ENCODE assay signal across 1 cellular context in the genomic region with DNA sequence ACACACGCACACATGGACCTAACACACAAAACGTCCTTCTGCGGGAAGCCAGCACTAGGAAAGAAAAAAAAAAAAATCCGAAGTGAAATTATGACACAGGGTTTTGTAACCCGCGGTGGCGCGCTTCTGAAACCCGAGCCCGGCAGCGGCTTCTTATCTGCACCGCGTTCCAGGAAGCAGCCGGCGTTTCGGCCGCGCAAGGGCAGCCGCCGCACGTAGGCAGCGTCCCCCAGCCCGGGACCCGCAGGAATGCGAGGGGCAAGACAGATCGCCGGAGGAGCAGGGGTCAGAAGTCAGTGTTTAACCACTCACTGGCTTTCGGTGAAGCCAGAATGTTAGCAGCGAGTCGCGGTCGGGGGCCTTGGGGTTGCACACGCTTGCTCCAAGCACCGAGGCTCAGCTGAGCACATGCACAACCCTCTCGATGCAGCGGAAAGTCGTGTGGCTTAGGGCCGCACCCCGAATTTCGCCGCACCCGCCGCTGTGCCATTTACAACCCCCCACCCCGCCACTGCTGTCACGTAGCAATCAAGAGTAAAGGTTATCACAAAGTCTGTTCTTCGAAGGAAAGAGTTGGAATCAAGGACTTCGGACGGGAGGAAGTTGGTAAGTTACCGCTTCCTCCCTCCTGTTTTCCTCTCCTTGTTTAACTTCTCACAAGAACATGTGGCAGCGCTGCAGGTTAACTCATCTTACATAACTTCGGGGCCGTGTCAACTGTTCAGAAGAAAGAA.
TF ChIP-seq lines count a peak whose summit lies in the region.

No MANE protein-coding gene starts in this region.

TF ChIP-seq in HepG2, 621 proteins besides CTCF, POLR2A, EP300 and RAD21 (continued from another document and continues in another):
- TF ChIP-seq, protein P1, sequence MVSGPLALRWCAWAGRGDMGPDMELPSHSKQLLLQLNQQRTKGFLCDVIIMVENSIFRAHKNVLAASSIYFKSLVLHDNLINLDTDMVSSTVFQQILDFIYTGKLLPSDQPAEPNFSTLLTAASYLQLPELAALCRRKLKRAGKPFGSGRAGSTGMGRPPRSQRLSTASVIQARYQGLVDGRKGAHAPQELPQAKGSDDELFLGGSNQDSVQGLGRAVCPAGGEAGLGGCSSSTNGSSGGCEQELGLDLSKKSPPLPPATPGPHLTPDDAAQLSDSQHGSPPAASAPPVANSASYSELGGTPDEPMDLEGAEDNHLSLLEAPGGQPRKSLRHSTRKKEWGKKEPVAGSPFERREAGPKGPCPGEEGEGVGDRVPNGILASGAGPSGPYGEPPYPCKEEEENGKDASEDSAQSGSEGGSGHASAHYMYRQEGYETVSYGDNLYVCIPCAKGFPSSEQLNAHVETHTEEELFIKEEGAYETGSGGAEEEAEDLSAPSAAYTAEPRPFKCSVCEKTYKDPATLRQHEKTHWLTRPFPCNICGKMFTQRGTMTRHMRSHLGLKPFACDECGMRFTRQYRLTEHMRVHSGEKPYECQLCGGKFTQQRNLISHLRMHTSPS (CRISPR knock-in tag; IDR thresholded peaks at IDR 0.05; ENCODE audit: low read depth) = no peak; the same call in none of the 2 replicates
- peak; percentile 76; the same call in 1 of the 2 replicates for TF ChIP-seq ZNF224 (CRISPR knock-in tag; IDR thresholded peaks at IDR 0.05)
- peak; percentile 92 for TF ChIP-seq KDM5B (CRISPR knock-in tag; IDR thresholded peaks at IDR 0.05; ENCODE audit: borderline replicate concordance)
- TF ChIP-seq ZNF501 (CRISPR knock-in tag; IDR thresholded peaks at IDR 0.05) = no peak
- TF ChIP-seq, protein P2, sequence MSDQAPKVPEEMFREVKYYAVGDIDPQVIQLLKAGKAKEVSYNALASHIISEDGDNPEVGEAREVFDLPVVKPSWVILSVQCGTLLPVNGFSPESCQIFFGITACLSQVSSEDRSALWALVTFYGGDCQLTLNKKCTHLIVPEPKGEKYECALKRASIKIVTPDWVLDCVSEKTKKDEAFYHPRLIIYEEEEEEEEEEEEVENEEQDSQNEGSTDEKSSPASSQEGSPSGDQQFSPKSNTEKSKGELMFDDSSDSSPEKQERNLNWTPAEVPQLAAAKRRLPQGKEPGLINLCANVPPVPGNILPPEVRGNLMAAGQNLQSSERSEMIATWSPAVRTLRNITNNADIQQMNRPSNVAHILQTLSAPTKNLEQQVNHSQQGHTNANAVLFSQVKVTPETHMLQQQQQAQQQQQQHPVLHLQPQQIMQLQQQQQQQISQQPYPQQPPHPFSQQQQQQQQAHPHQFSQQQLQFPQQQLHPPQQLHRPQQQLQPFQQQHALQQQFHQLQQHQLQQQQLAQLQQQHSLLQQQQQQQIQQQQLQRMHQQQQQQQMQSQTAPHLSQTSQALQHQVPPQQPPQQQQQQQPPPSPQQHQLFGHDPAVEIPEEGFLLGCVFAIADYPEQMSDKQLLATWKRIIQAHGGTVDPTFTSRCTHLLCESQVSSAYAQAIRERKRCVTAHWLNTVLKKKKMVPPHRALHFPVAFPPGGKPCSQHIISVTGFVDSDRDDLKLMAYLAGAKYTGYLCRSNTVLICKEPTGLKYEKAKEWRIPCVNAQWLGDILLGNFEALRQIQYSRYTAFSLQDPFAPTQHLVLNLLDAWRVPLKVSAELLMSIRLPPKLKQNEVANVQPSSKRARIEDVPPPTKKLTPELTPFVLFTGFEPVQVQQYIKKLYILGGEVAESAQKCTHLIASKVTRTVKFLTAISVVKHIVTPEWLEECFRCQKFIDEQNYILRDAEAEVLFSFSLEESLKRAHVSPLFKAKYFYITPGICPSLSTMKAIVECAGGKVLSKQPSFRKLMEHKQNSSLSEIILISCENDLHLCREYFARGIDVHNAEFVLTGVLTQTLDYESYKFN (CRISPR knock-in tag; conservative IDR thresholded peaks at IDR 0.05) = peak; percentile 80
- TF ChIP-seq PAX8 (CRISPR knock-in tag; IDR thresholded peaks at IDR 0.05; ENCODE audit: borderline replicate concordance) = no peak; the same call in 1 of the 2 replicates
- no peak for TF ChIP-seq U2AF2 (IDR thresholded peaks at IDR 0.05; ENCODE audit: low read depth, low read length)
- TF ChIP-seq HIVEP1 (CRISPR knock-in tag; IDR thresholded peaks at IDR 0.05) = peak; percentile 96
- TF ChIP-seq, protein P3, sequence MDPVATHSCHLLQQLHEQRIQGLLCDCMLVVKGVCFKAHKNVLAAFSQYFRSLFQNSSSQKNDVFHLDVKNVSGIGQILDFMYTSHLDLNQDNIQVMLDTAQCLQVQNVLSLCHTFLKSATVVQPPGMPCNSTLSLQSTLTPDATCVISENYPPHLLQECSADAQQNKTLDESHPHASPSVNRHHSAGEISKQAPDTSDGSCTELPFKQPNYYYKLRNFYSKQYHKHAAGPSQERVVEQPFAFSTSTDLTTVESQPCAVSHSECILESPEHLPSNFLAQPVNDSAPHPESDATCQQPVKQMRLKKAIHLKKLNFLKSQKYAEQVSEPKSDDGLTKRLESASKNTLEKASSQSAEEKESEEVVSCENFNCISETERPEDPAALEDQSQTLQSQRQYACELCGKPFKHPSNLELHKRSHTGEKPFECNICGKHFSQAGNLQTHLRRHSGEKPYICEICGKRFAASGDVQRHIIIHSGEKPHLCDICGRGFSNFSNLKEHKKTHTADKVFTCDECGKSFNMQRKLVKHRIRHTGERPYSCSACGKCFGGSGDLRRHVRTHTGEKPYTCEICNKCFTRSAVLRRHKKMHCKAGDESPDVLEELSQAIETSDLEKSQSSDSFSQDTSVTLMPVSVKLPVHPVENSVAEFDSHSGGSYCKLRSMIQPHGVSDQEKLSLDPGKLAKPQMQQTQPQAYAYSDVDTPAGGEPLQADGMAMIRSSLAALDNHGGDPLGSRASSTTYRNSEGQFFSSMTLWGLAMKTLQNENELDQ (CRISPR knock-in tag; IDR thresholded peaks at IDR 0.05; ENCODE audit: borderline replicate concordance) = peak; percentile 61; the same call in 1 of the 2 replicates
- TF ChIP-seq, protein P4, sequence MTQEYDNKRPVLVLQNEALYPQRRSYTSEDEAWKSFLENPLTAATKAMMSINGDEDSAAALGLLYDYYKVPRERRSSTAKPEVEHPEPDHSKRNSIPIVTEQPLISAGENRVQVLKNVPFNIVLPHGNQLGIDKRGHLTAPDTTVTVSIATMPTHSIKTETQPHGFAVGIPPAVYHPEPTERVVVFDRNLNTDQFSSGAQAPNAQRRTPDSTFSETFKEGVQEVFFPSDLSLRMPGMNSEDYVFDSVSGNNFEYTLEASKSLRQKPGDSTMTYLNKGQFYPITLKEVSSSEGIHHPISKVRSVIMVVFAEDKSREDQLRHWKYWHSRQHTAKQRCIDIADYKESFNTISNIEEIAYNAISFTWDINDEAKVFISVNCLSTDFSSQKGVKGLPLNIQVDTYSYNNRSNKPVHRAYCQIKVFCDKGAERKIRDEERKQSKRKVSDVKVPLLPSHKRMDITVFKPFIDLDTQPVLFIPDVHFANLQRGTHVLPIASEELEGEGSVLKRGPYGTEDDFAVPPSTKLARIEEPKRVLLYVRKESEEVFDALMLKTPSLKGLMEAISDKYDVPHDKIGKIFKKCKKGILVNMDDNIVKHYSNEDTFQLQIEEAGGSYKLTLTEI (CRISPR knock-in tag; conservative IDR thresholded peaks at IDR 0.05) = no peak
- TF ChIP-seq, protein P5, sequence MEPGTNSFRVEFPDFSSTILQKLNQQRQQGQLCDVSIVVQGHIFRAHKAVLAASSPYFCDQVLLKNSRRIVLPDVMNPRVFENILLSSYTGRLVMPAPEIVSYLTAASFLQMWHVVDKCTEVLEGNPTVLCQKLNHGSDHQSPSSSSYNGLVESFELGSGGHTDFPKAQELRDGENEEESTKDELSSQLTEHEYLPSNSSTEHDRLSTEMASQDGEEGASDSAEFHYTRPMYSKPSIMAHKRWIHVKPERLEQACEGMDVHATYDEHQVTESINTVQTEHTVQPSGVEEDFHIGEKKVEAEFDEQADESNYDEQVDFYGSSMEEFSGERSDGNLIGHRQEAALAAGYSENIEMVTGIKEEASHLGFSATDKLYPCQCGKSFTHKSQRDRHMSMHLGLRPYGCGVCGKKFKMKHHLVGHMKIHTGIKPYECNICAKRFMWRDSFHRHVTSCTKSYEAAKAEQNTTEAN (CRISPR knock-in tag; conservative IDR thresholded peaks at IDR 0.05) = peak; percentile 94
- TF ChIP-seq, protein P6, sequence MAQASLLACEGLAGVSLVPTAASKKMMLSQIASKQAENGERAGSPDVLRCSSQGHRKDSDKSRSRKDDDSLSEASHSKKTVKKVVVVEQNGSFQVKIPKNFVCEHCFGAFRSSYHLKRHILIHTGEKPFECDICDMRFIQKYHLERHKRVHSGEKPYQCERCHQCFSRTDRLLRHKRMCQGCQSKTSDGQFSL (CRISPR knock-in tag; IDR thresholded peaks at IDR 0.05) = peak; percentile 83
- 0 out of 2 replicates have a peak, but pooled peaks have one; percentile 77 for TF ChIP-seq ZNF549 (CRISPR knock-in tag; IDR thresholded peaks at IDR 0.05)
- TF ChIP-seq SETDB1 (CRISPR knock-in tag; IDR thresholded peaks at IDR 0.05; ENCODE audit: borderline replicate concordance) = peak; percentile 78; the same call in 1 of the 2 replicates
- no peak for TF ChIP-seq ATRX (CRISPR knock-in tag; IDR thresholded peaks at IDR 0.05; ENCODE audit: borderline replicate concordance)
- peak; percentile 96; the same call in 1 of the 2 replicates for TF ChIP-seq KLF15 (CRISPR knock-in tag; IDR thresholded peaks at IDR 0.05; ENCODE audit: borderline replicate concordance)
- TF ChIP-seq, protein P7, sequence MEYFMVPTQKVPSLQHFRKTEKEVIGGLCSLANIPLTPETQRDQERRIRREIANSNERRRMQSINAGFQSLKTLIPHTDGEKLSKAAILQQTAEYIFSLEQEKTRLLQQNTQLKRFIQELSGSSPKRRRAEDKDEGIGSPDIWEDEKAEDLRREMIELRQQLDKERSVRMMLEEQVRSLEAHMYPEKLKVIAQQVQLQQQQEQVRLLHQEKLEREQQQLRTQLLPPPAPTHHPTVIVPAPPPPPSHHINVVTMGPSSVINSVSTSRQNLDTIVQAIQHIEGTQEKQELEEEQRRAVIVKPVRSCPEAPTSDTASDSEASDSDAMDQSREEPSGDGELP (IDR thresholded peaks at IDR 0.05; ENCODE audit: borderline replicate concordance, low read depth) = peak; percentile 38
- TF ChIP-seq ZBTB7B (CRISPR knock-in tag; IDR thresholded peaks at IDR 0.05) = peak; percentile 97
- peak; percentile 89; the same call in 1 of the 2 replicates for TF ChIP-seq ZNF552 (CRISPR knock-in tag; IDR thresholded peaks at IDR 0.05; ENCODE audit: borderline replicate concordance)
- TF ChIP-seq, protein P8, sequence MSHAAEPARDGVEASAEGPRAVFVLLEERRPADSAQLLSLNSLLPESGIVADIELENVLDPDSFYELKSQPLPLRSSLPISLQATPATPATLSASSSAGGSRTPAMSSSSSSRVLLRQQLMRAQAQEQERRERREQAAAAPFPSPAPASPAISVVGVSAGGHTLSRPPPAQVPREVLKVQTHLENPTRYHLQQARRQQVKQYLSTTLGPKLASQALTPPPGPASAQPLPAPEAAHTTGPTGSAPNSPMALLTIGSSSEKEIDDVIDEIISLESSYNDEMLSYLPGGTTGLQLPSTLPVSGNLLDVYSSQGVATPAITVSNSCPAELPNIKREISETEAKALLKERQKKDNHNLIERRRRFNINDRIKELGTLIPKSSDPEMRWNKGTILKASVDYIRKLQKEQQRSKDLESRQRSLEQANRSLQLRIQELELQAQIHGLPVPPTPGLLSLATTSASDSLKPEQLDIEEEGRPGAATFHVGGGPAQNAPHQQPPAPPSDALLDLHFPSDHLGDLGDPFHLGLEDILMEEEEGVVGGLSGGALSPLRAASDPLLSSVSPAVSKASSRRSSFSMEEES (CRISPR knock-in tag; IDR thresholded peaks at IDR 0.05) = peak; percentile 86
- TF ChIP-seq DNMT1 (CRISPR knock-in tag; IDR thresholded peaks at IDR 0.05) = no peak
- TF ChIP-seq TOPORS (CRISPR knock-in tag; IDR thresholded peaks at IDR 0.05) = peak; percentile 78; the same call in 1 of the 2 replicates
- TF ChIP-seq, protein P9, sequence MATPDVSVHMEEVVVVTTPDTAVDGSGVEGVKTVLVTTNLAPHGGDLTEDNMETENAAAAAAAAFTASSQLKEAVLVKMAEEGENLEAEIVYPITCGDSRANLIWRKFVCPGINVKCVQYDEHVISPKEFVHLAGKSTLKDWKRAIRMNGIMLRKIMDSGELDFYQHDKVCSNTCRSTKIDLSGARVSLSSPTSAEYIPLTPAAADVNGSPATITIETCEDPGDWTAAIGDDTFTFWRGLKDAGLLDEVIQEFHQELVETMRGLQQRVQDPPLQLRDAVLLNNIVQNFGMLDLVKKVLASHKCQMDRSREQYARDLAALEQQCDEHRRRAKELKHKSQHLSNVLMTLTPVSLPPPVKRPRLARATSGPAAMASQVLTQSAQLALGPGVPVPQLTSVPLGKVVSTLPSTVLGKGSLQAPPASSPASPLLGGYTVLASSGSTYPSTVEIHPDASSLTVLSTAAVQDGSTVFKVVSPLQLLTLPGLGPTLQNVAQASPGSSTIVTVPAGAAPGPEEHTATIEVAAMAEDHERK (CRISPR knock-in tag; IDR thresholded peaks at IDR 0.05; ENCODE audit: low read depth) = peak; percentile 63; the same call in 1 of the 2 replicates
- TF ChIP-seq, protein P10, sequence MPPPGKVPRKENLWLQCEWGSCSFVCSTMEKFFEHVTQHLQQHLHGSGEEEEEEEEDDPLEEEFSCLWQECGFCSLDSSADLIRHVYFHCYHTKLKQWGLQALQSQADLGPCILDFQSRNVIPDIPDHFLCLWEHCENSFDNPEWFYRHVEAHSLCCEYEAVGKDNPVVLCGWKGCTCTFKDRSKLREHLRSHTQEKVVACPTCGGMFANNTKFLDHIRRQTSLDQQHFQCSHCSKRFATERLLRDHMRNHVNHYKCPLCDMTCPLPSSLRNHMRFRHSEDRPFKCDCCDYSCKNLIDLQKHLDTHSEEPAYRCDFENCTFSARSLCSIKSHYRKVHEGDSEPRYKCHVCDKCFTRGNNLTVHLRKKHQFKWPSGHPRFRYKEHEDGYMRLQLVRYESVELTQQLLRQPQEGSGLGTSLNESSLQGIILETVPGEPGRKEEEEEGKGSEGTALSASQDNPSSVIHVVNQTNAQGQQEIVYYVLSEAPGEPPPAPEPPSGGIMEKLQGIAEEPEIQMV (CRISPR knock-in tag; IDR thresholded peaks at IDR 0.05; ENCODE audit: low read depth) = peak; percentile 67
- peak; percentile 95; the same call in 1 of the 2 replicates for TF ChIP-seq ZSCAN9 (CRISPR knock-in tag; IDR thresholded peaks at IDR 0.05; ENCODE audit: borderline replicate concordance)
- TF ChIP-seq, protein P11, sequence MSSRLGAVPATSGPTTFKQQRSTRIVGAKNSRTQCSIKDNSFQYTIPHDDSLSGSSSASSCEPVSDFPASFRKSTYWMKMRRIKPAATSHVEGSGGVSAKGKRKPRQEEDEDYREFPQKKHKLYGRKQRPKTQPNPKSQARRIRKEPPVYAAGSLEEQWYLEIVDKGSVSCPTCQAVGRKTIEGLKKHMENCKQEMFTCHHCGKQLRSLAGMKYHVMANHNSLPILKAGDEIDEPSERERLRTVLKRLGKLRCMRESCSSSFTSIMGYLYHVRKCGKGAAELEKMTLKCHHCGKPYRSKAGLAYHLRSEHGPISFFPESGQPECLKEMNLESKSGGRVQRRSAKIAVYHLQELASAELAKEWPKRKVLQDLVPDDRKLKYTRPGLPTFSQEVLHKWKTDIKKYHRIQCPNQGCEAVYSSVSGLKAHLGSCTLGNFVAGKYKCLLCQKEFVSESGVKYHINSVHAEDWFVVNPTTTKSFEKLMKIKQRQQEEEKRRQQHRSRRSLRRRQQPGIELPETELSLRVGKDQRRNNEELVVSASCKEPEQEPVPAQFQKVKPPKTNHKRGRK (CRISPR knock-in tag; IDR thresholded peaks at IDR 0.05) = no peak; the same call in 1 of the 2 replicates
- TF ChIP-seq TARDBP (CRISPR knock-in tag; IDR thresholded peaks at IDR 0.05) = peak; percentile 74
- peak; percentile 87 for TF ChIP-seq HDAC2 (CRISPR knock-in tag; IDR thresholded peaks at IDR 0.05)
- TF ChIP-seq, protein P12, sequence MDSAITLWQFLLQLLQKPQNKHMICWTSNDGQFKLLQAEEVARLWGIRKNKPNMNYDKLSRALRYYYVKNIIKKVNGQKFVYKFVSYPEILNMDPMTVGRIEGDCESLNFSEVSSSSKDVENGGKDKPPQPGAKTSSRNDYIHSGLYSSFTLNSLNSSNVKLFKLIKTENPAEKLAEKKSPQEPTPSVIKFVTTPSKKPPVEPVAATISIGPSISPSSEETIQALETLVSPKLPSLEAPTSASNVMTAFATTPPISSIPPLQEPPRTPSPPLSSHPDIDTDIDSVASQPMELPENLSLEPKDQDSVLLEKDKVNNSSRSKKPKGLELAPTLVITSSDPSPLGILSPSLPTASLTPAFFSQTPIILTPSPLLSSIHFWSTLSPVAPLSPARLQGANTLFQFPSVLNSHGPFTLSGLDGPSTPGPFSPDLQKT (CRISPR knock-in tag; IDR thresholded peaks at IDR 0.05; ENCODE audit: borderline replicate concordance) = peak; percentile 63; the same call in 1 of the 2 replicates
